ENCODE assay signal across 1 cellular context in the genomic region with DNA sequence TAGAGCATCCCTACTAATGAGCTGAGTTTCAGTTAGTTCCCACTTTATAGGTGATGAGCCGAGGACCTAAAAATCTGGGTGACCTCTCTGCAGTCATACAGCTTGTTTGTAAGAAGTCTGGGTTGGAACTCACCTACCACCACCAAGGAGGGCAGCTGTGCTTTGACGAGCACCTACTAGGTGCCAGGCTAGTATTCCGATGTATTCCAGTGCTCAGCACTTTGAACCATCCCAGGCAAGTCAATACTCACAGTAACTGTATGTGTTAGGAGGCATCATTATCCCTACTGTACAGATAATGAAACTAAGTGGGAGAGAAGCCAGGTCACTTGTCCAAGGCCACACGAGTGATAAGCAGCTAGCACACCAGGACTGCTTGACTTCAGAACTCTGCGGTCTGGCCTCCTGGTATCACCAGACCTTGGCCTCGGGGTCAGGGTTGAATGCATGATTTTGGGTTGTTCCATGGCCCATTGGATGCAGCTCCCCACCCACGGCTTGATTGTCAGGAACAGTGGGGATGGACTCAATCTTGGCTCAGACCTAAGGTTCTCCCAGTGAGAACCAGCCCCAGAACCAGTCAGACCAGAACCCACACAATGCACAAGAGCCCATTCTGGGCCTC.
A peak's percentile ranks its signal among the peaks of the same experiment; 100 is the strongest.
TF ChIP-seq lines count a peak whose summit lies in the region.

No MANE protein-coding gene starts in this region.

TF ChIP-seq in HepG2, 621 proteins besides CTCF, POLR2A, EP300 and RAD21 (continued from another document and continues in another):
- TF ChIP-seq TFE3 (CRISPR knock-in tag; IDR thresholded peaks at IDR 0.05) (0 out of 2 replicates have a peak, but pooled peaks have one; percentile 35), NFE2L2 (IDR thresholded peaks at IDR 0.05; ENCODE audit: low read length) (no peak), ZNF598 (CRISPR knock-in tag; IDR thresholded peaks at IDR 0.05; ENCODE audit: borderline replicate concordance) (0 out of 2 replicates have a peak, but pooled peaks have one; percentile 60), ZNF557 (CRISPR knock-in tag; IDR thresholded peaks at IDR 0.05) (no peak), ZSCAN21 (CRISPR knock-in tag; IDR thresholded peaks at IDR 0.05; ENCODE audit: borderline replicate concordance) (peak; percentile 88), STAT5B (CRISPR knock-in tag; IDR thresholded peaks at IDR 0.05) (0 out of 2 replicates have a peak, but pooled peaks have one; percentile 30), MLX (CRISPR knock-in tag; IDR thresholded peaks at IDR 0.05) (peak; percentile 83; the same call in 1 of the 2 replicates), SKIL (CRISPR knock-in tag; IDR thresholded peaks at IDR 0.05; ENCODE audit: borderline replicate concordance) (peak; percentile 73; the same call in 1 of the 2 replicates), SPEN (CRISPR knock-in tag; IDR thresholded peaks at IDR 0.05; ENCODE audit: low read depth) (peak; percentile 83; the same call in 1 of the 2 replicates), ZNF746 (CRISPR knock-in tag; IDR thresholded peaks at IDR 0.05) (peak; percentile 92)
- TF ChIP-seq, protein P1, sequence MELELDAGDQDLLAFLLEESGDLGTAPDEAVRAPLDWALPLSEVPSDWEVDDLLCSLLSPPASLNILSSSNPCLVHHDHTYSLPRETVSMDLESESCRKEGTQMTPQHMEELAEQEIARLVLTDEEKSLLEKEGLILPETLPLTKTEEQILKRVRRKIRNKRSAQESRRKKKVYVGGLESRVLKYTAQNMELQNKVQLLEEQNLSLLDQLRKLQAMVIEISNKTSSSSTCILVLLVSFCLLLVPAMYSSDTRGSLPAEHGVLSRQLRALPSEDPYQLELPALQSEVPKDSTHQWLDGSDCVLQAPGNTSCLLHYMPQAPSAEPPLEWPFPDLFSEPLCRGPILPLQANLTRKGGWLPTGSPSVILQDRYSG (CRISPR knock-in tag; IDR thresholded peaks at IDR 0.05): no peak
- TF ChIP-seq, protein P2, sequence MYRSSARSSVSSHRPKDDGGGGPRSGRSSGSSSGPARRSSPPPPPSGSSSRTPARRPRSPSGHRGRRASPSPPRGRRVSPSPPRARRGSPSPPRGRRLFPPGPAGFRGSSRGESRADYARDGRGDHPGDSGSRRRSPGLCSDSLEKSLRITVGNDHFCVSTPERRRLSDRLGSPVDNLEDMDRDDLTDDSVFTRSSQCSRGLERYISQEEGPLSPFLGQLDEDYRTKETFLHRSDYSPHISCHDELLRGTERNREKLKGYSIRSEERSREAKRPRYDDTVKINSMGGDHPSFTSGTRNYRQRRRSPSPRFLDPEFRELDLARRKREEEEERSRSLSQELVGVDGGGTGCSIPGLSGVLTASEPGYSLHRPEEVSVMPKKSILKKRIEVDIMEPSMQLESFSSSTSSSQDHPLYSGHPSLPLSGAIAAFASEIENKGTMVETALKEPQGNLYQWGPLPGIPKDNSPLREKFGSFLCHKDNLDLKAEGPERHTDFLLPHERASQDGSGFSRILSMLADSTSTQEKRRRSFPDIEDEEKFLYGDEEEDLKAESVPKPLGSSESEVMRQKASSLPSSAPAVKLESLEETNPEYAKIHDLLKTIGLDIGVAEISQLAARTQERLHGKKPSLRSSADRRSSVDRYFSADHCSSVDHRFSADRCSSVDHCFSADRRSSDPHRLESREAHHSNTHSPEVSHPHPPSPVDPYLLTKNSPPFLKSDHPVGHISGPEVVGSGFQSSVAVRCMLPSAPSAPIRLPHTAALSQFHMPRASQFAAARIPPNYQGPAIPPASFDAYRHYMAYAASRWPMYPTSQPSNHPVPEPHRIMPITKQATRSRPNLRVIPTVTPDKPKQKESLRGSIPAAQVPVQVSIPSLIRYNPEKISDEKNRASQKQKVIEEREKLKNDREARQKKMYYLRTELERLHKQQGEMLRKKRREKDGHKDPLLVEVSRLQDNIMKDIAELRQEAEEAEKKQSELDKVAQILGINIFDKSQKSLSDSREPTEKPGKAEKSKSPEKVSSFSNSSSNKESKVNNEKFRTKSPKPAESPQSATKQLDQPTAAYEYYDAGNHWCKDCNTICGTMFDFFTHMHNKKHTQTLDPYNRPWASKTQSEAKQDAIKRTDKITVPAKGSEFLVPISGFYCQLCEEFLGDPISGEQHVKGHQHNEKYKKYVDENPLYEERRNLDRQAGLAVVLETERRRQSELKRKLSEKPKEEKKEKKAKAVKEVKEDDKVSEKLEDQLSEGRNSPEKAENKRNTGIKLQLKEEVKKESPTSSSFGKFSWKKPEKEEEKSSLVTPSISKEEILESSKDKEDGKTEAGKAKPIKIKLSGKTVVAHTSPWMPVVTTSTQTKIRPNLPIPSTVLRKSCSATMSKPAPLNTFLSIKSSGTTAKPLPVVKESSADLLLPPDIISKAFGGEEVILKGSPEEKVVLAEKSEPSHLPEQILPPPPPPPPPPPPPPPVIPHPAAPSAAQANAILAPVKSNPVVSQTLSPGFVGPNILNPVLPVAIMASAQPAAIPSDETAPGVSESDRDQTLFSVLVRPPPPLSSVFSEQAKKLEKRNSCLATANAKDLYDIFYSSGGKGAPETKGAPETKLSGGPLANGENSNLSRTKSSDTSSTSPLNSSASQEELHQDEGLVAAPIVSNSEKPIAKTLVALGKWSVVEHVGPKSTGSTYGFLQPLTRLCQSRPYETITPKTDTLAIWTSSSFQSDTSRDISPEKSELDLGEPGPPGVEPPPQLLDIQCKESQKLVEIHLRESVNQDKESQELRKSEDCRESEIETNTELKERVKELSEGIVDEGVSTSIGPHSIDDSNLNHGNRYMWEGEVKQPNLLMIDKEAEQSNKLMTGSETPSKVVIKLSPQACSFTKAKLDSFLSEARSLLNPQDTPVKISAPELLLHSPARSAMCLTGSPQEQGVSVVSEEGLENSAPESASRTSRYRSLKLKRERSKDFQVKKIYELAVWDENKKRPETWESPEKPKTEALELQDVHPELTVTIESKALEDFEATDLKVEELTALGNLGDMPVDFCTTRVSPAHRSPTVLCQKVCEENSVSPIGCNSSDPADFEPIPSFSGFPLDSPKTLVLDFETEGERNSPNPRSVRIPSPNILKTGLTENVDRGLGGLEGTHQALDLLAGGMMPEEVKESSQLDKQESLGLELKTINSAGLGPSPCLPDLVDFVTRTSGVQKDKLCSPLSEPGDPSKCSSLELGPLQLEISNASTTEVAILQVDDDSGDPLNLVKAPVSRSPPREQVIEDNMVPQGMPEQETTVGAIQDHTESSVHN (CRISPR knock-in tag; IDR thresholded peaks at IDR 0.05): no peak
- TF ChIP-seq, protein P3, sequence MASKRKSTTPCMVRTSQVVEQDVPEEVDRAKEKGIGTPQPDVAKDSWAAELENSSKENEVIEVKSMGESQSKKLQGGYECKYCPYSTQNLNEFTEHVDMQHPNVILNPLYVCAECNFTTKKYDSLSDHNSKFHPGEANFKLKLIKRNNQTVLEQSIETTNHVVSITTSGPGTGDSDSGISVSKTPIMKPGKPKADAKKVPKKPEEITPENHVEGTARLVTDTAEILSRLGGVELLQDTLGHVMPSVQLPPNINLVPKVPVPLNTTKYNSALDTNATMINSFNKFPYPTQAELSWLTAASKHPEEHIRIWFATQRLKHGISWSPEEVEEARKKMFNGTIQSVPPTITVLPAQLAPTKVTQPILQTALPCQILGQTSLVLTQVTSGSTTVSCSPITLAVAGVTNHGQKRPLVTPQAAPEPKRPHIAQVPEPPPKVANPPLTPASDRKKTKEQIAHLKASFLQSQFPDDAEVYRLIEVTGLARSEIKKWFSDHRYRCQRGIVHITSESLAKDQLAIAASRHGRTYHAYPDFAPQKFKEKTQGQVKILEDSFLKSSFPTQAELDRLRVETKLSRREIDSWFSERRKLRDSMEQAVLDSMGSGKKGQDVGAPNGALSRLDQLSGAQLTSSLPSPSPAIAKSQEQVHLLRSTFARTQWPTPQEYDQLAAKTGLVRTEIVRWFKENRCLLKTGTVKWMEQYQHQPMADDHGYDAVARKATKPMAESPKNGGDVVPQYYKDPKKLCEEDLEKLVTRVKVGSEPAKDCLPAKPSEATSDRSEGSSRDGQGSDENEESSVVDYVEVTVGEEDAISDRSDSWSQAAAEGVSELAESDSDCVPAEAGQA (IDR thresholded peaks at IDR 0.05; ENCODE audit: low read depth): no peak; the same call in 1 of the 2 replicates
- TF ChIP-seq, protein P3 (CRISPR knock-in tag; IDR thresholded peaks at IDR 0.05; ENCODE audit: borderline replicate concordance): no peak
- TF ChIP-seq, protein P4, sequence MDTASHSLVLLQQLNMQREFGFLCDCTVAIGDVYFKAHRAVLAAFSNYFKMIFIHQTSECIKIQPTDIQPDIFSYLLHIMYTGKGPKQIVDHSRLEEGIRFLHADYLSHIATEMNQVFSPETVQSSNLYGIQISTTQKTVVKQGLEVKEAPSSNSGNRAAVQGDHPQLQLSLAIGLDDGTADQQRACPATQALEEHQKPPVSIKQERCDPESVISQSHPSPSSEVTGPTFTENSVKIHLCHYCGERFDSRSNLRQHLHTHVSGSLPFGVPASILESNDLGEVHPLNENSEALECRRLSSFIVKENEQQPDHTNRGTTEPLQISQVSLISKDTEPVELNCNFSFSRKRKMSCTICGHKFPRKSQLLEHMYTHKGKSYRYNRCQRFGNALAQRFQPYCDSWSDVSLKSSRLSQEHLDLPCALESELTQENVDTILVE (CRISPR knock-in tag; IDR thresholded peaks at IDR 0.05): no peak
- TF ChIP-seq, protein P5, sequence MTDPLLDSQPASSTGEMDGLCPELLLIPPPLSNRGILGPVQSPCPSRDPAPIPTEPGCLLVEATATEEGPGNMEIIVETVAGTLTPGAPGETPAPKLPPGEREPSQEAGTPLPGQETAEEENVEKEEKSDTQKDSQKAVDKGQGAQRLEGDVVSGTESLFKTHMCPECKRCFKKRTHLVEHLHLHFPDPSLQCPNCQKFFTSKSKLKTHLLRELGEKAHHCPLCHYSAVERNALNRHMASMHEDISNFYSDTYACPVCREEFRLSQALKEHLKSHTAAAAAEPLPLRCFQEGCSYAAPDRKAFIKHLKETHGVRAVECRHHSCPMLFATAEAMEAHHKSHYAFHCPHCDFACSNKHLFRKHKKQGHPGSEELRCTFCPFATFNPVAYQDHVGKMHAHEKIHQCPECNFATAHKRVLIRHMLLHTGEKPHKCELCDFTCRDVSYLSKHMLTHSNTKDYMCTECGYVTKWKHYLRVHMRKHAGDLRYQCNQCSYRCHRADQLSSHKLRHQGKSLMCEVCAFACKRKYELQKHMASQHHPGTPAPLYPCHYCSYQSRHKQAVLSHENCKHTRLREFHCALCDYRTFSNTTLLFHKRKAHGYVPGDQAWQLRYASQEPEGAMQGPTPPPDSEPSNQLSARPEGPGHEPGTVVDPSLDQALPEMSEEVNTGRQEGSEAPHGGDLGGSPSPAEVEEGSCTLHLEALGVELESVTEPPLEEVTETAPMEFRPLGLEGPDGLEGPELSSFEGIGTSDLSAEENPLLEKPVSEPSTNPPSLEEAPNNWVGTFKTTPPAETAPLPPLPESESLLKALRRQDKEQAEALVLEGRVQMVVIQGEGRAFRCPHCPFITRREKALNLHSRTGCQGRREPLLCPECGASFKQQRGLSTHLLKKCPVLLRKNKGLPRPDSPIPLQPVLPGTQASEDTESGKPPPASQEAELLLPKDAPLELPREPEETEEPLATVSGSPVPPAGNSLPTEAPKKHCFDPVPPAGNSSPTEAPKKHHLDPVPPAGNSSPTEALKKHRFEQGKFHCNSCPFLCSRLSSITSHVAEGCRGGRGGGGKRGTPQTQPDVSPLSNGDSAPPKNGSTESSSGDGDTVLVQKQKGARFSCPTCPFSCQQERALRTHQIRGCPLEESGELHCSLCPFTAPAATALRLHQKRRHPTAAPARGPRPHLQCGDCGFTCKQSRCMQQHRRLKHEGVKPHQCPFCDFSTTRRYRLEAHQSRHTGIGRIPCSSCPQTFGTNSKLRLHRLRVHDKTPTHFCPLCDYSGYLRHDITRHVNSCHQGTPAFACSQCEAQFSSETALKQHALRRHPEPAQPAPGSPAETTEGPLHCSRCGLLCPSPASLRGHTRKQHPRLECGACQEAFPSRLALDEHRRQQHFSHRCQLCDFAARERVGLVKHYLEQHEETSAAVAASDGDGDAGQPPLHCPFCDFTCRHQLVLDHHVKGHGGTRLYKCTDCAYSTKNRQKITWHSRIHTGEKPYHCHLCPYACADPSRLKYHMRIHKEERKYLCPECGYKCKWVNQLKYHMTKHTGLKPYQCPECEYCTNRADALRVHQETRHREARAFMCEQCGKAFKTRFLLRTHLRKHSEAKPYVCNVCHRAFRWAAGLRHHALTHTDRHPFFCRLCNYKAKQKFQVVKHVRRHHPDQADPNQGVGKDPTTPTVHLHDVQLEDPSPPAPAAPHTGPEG (CRISPR knock-in tag; IDR thresholded peaks at IDR 0.05): no peak
